ENCODE assay signal across 9 cellular contexts in the genomic region with DNA sequence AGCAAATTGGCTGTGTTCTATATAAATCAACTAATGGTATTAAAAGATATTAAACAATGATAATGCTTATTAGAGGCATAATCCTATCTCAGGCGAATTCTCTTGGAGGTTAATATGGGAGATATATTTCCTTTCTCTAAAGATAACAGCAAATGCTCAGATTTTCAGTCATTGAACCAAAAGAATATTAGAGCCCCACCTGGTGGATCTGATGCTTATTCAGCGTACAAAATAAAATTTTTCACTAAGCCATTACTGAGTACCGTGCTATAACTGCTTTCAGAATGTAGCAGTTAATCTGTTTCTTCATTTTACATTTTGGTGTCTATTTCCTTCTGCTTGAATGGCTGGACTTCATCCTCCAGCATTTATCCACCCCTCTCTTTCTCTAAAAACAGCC.
A peak's percentile ranks its signal among the peaks of the same experiment; 100 is the strongest.
DNase-seq lines count a peak whose midpoint lies in the region; ATAC-seq and TF ChIP-seq lines count a peak whose summit lies in the region.
"Had no signal": no experiment of that assay in that cellular context is flagged by ENCODE, and none has a peak within 500 bp of the region (broad histone marks: within the 10 kb centered on the region; RNA-seq: fewer than 3 reads in every experiment).

No MANE protein-coding gene starts in this region.

- intact Hi-C loops in Caco-2 (cut with micrococcal nuclease; ENCODE audit: unreplicated experiment) (loop anchor here (1.0 kb wide), 1 partner anchor 61 kb away; no protein-coding TSS in a partner anchor), right lobe of liver (cut with DNase I) (no loop called here)

- TF ChIP-seq POLR2A in right lobe of liver (IDR thresholded peaks at IDR 0.05): no peak

- H3K36me3 ChIP-seq in Caco-2 (ENCODE audit: control insufficient read depth, insufficient read depth, low read length): no peaks in the 10 kb centered on the region
- H3K36me3 ChIP-seq in right lobe of liver: no peaks in the 10 kb centered on the region

- H3K4me3 Mint-ChIP-seq in Caco-2 (ENCODE audit: unreplicated experiment): no peak overlapping the region
- H3K4me3 Mint-ChIP-seq: activated CD8-positive, alpha-beta T cell treated with anti-CD3 and anti-CD28 coated beads for 36 hours had no signal

- no peaks in the 10 kb centered on the region for H3K4me1 ChIP-seq in Caco-2
- H3K4me1 ChIP-seq in right lobe of liver: no peaks in the 10 kb centered on the region

- no peak overlapping the region for H3K27ac ChIP-seq in right lobe of liver

- H3K4me3 ChIP-seq in Caco-2 (ENCODE audit: low read depth, low read length): no peak overlapping the region
- H3K4me3 ChIP-seq in right lobe of liver: no peak overlapping the region

- peak; percentile 29 to 64 for TF ChIP-seq CTCF in Caco-2 (IDR thresholded peaks at IDR 0.05; ENCODE audit: insufficient read depth in 1 of 2, low read depth in 1 of 2, low read length in 1 of 2, severe bottlenecking in 1 of 2, unreplicated experiment in 1 of 2)
- TF ChIP-seq CTCF in right lobe of liver (IDR thresholded peaks at IDR 0.05): peak; percentile 22 to 52 (median 48)

- H3K9me3 ChIP-seq in Caco-2 (no peaks in the 10 kb centered on the region), right lobe of liver (no peaks in the 10 kb centered on the region)

- peaks cover 21% of the 10 kb centered on the region for H3K27me3 Mint-ChIP-seq in Caco-2 (ENCODE audit: insufficient read depth, unreplicated experiment)

- no peaks in the 10 kb centered on the region for H3K36me3 Mint-ChIP-seq in Caco-2 (ENCODE audit: insufficient read depth, unreplicated experiment)

- no peaks in the 10 kb centered on the region for H3K4me1 Mint-ChIP-seq in Caco-2 (ENCODE audit: low read depth, unreplicated experiment)

- H3K27me3 ChIP-seq in Caco-2 (replicated peaks; ENCODE audit: control insufficient read depth, insufficient read depth, low read length) (no peaks in the 10 kb centered on the region), right lobe of liver (no peaks in the 10 kb centered on the region)

- no peaks in the 10 kb centered on the region for H3K9me3 Mint-ChIP-seq in Caco-2 (ENCODE audit: unreplicated experiment)
- H3K9me3 Mint-ChIP-seq: activated CD8-positive, alpha-beta T cell treated with anti-CD3 and anti-CD28 coated beads for 36 hours had no signal

- POLR2A ChIA-PET in Caco-2 (lab: Charles Lee): no interaction called here

- peak; percentile 36 to 55 (median 40) for ATAC-seq in right lobe of liver
- ATAC-seq: activated CD8-positive, alpha-beta T cell treated with anti-CD3 and anti-CD28 coated beads for 36 hours had no signal

- peak in 1 of 2 experiments; percentile 32 for DNase-seq in Caco-2
- DNase-seq in Kasumi-1 (lab: John Stamatoyannopoulos, UW): peak; percentile 21 to 48
- peak; percentile 1 for DNase-seq in amniotic stem cell (lab: John Stamatoyannopoulos, UW)
- DNase-seq in right lobe of liver: no peak
- DNase-seq in activated T-cell treated with anti-CD3 and anti-CD28 coated beads for 4 hours: no peak
- DNase-seq in Ammon's horn (ENCODE audit: low spot score): no peak
- no peak for DNase-seq in stimulated activated CD4-positive, alpha-beta T cell treated with anti-CD3 and anti-CD28 coated beads, Interleukin-4, amount 100 ng/mL, for 4 hours
- DNase-seq in SKM-1 (lab: John Stamatoyannopoulos, UW; ENCODE audit: unreplicated experiment): no peak
- DNase-seq: activated CD8-positive, alpha-beta T cell treated with anti-CD3 and anti-CD28 coated beads for 36 hours had no signal

- WGBS in right lobe of liver (ENCODE audit: insufficient coverage, low coverage, low lambda C conversion rate, missing lambda C conversion rate): 6% methylated on average over 3 of the region's 3 CpGs

- CTCF ChIA-PET in Caco-2 (lab: Charles Lee): no interaction called here

- no TSS peak for BruUV-seq in Caco-2 (replicated peaks; lab: Mats Ljungman, UMichigan)

- H3K27ac Mint-ChIP-seq in Caco-2 (ENCODE audit: unreplicated experiment): no peak overlapping the region
- H3K27ac Mint-ChIP-seq: activated CD8-positive, alpha-beta T cell treated with anti-CD3 and anti-CD28 coated beads for 36 hours had no signal

Comparison
In these comparisons a context has a peak if more than half of its experiments do, and no peak if none do; other contexts are left out.
1. DNase-seq: peak in Kasumi-1 (2 of 2) and amniotic stem cell (single experiment); none in right lobe of liver (0 of 3), activated T-cell treated with anti-CD3 and anti-CD28 coated beads for 4 hours (single experiment), Ammon's horn (single experiment), stimulated activated CD4-positive, alpha-beta T cell treated with anti-CD3 and anti-CD28 coated beads, Interleukin-4, amount 100 ng/mL, for 4 hours (0 of 2) and SKM-1 (single experiment).